22 cellular contexts compared by ENCODE assay signal in the genomic region with DNA sequence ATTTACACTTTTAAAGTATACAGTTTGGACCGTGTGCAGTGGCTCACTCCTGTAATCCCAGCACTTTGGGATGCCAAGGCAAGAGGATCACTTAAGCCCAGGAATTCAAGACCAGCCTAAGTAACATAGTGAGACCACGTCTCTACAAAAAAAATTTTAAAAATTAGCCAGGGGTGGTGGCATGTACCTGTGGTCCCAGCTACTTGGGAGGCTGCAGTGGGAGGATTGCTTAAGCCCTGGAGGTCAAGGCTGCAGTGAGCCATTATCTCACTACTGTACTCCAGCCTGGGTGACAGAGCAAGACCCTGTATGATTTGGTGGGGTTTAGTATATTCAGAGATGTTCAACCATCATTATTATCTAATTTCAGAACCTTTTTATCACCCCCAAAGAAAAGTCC. TPM values are rescaled to one million over a fixed set of nuclear protein-coding genes. Genes with fewer than 3 reads are reported as not detected.
DNase-seq lines count a peak whose midpoint lies in the region; ATAC-seq and TF ChIP-seq lines count a peak whose summit lies in the region.
"Had no signal": no experiment of that assay in that cellular context is flagged by ENCODE, and none has a peak within 500 bp of the region (broad histone marks: within the 10 kb centered on the region; RNA-seq: fewer than 3 reads in every experiment).

No MANE protein-coding gene starts in this region.

- H3K27me3 Mint-ChIP-seq in activated CD4-positive, alpha-beta T cell treated with anti-CD3 and anti-CD28 coated beads for 36 hours: no peaks in the 10 kb centered on the region
- H3K27me3 Mint-ChIP-seq in HFFc6 (ENCODE audit: insufficient read depth): peaks cover 2% of the 10 kb centered on the region; the same call in 1 of the 2 replicates
- no peaks in the 10 kb centered on the region for H3K27me3 Mint-ChIP-seq in activated T-helper 17 cell treated with anti-CD3 and anti-CD28 coated beads, Interleukin-2, amount 50 U/mL, for 72 hours
- H3K27me3 Mint-ChIP-seq in naive thymus-derived CD4-positive, alpha-beta T cell: peaks cover 0 to 4% (median 0%) of the 10 kb centered on the region in 5 donors
- H3K27me3 Mint-ChIP-seq: activated CD8-positive, alpha-beta T cell treated with anti-CD3 and anti-CD28 coated beads for 36 hours; central memory CD8-positive, alpha-beta T cell; stimulated activated naive B cell treated with anti-CD40 and anti-IgM and Interleukin-4, amounts not matched to agents 10 μg/mL and 1 μg/mL and 100 μg/mL, for 72 hours had no signal

- H3K4me1 Mint-ChIP-seq in activated CD4-positive, alpha-beta T cell treated with anti-CD3 and anti-CD28 coated beads for 36 hours: peaks cover 69% of the 10 kb centered on the region
- peaks cover 58% of the 10 kb centered on the region for H3K4me1 Mint-ChIP-seq in HFFc6 (ENCODE audit: low read depth)
- peaks cover 20% of the 10 kb centered on the region for H3K4me1 Mint-ChIP-seq in activated T-helper 17 cell treated with anti-CD3 and anti-CD28 coated beads, Interleukin-2, amount 50 U/mL, for 72 hours
- H3K4me1 Mint-ChIP-seq in naive thymus-derived CD4-positive, alpha-beta T cell: peaks cover 39 to 88% (median 73%) of the 10 kb centered on the region in 7 donors

- no peak for TF ChIP-seq CTCF in HFFc6 (IDR thresholded peaks at IDR 0.05)

- H3K36me3 ChIP-seq in naive thymus-derived CD4-positive, alpha-beta T cell (ENCODE audit: control insufficient read depth in 2 of 3, insufficient read depth in 3 of 3, low read length in 3 of 3): peaks cover 0 to 5% (median 3%) of the 10 kb centered on the region in 3 experiments

- peak overlapping the region; percentile 23 for H3K27ac ChIP-seq in naive thymus-derived CD4-positive, alpha-beta T cell (ENCODE audit: low read depth, low read length)
- H3K27ac ChIP-seq: skin epidermis had no signal

- POLR2A ChIA-PET in activated CD4-positive, alpha-beta T cell treated with anti-CD3 and anti-CD28 coated beads for 36 hours (lab: Charles Lee): no interaction called here
- POLR2A ChIA-PET in naive thymus-derived CD4-positive, alpha-beta T cell (lab: Charles Lee): interaction anchor here (1.0 kb wide), 1 partner anchor 14 kb away, joined by 3 read pairs; no protein-coding TSS in a partner anchor
- POLR2A ChIA-PET in HEK293T (lab: Yijun Ruan, JAX): interaction anchor here (1.0 kb wide), 1 partner anchor 11 kb away, joined by 3 read pairs; no protein-coding TSS in a partner anchor

- no peak for ATAC-seq in activated CD4-positive, alpha-beta T cell treated with anti-CD3 and anti-CD28 coated beads for 36 hours
- ATAC-seq in activated T-helper 17 cell treated with anti-CD3 and anti-CD28 coated beads, Interleukin-2, amount 50 U/mL, for 72 hours (replicated peaks): no peak
- ATAC-seq in naive thymus-derived CD4-positive, alpha-beta T cell: no peak
- ATAC-seq: activated CD8-positive, alpha-beta T cell treated with anti-CD3 and anti-CD28 coated beads for 36 hours; SK-N-SH treated with all-trans-retinoic acid at 6 μM for 48 hours; stimulated activated naive B cell treated with anti-CD40 and anti-IgM and Interleukin-4, amounts not matched to agents 10 μg/mL and 1 μg/mL and 100 μg/mL, for 72 hours had no signal

- CTCF ChIA-PET in activated CD4-positive, alpha-beta T cell treated with anti-CD3 and anti-CD28 coated beads for 36 hours (lab: Charles Lee): interaction anchor here (0.6 to 1.2 kb wide), 6 partner anchors 8 to 613 kb away, joined by 3 to 4 read pairs (median 3); no protein-coding TSS in a partner anchor
- CTCF ChIA-PET in naive thymus-derived CD4-positive, alpha-beta T cell (lab: Charles Lee): interaction anchor here (1.0 kb wide), 1 partner anchor 27 kb away, joined by 3 read pairs; no protein-coding TSS in a partner anchor
- CTCF ChIA-PET in HEK293T (lab: Yijun Ruan, JAX): interaction anchor here (0.6 kb wide), 1 partner anchor 15 kb away, joined by 4 read pairs; no protein-coding TSS in a partner anchor

- DNase-seq in activated CD4-positive, alpha-beta T cell treated with anti-CD3 and anti-CD28 coated beads for 36 hours: no peak
- no peak for DNase-seq in activated CD4-positive, alpha-beta T cell treated with anti-CD3 and anti-CD28 coated beads, Interleukin-2, amount 50 U/mL, for 1 hour
- DNase-seq in HFFc6 (no peak), HEK293T (ENCODE audit: extremely low spot score) (no peak), hippocampal formation (lab: John Stamatoyannopoulos, UW) (no peak), G401 (ENCODE audit: low spot score) (no peak)
- no peak for DNase-seq in naive thymus-derived CD4-positive, alpha-beta T cell
- DNase-seq: activated CD4-positive, CD25-positive, alpha-beta regulatory T cell; activated CD8-positive, alpha-beta T cell treated with anti-CD3 and anti-CD28 coated beads for 36 hours; activated naive CD4-positive, alpha-beta T cell treated with anti-CD3 and anti-CD28 coated beads, Interleukin-2, amount 10 ng/mL, durations not matched to agents 7 days and 5 days; activated T-cell treated with anti-CD3 and anti-CD28 coated beads, Interleukin-2, amount 50 U/mL, for 48 hours; Calu3; MM.1S; NCI-H146; NCI-H510A; NK-92 treated with Interleukin-12 subunit alpha and Interleukin-12 subunit beta, amount 100 ng/mL, for 24 hours; stimulated activated naive B cell treated with anti-CD40 and anti-IgM and Interleukin-4, amounts not matched to agents 10 μg/mL and 1 μg/mL and 100 μg/mL, for 72 hours; T-helper 9 cell had no signal

- no peaks in the 10 kb centered on the region for H3K9me3 Mint-ChIP-seq in activated CD4-positive, alpha-beta T cell treated with anti-CD3 and anti-CD28 coated beads for 36 hours (ENCODE audit: low read depth)
- no peaks in the 10 kb centered on the region for H3K9me3 Mint-ChIP-seq in HFFc6
- no peaks in the 10 kb centered on the region for H3K9me3 Mint-ChIP-seq in activated T-helper 17 cell treated with anti-CD3 and anti-CD28 coated beads, Interleukin-2, amount 50 U/mL, for 72 hours
- H3K9me3 Mint-ChIP-seq in naive thymus-derived CD4-positive, alpha-beta T cell: peaks cover 0 to 8% (median 0%) of the 10 kb centered on the region in 11 donors
- H3K9me3 Mint-ChIP-seq: activated CD8-positive, alpha-beta T cell treated with anti-CD3 and anti-CD28 coated beads for 36 hours; activated naive CD4-positive, alpha-beta T cell treated with anti-CD3 and anti-CD28 coated beads, Interleukin-2, amount 10 ng/mL, durations not matched to agents 7 days and 5 days; central memory CD8-positive, alpha-beta T cell; stimulated activated naive B cell treated with anti-CD40 and anti-IgM and Interleukin-4, amounts not matched to agents 10 μg/mL and 1 μg/mL and 100 μg/mL, for 72 hours had no signal

- peak overlapping the region; percentile 25 for H3K27ac Mint-ChIP-seq in activated CD4-positive, alpha-beta T cell treated with anti-CD3 and anti-CD28 coated beads for 36 hours
- H3K27ac Mint-ChIP-seq in HFFc6: peak overlapping the region; percentile 24; the same call in 1 of the 2 replicates
- no peak overlapping the region for H3K27ac Mint-ChIP-seq in activated T-helper 17 cell treated with anti-CD3 and anti-CD28 coated beads, Interleukin-2, amount 50 U/mL, for 72 hours
- H3K27ac Mint-ChIP-seq in naive thymus-derived CD4-positive, alpha-beta T cell: no peak overlapping the region

- intact Hi-C loops in activated CD4-positive, alpha-beta T cell treated with anti-CD3 and anti-CD28 coated beads for 36 hours (cut with DNase I, micrococcal nuclease): no loop called here
- intact Hi-C loops in naive thymus-derived CD4-positive, alpha-beta T cell (cut with micrococcal nuclease): no loop called here

- peaks cover 78% of the 10 kb centered on the region for H3K36me3 Mint-ChIP-seq in activated CD4-positive, alpha-beta T cell treated with anti-CD3 and anti-CD28 coated beads for 36 hours (ENCODE audit: low read depth)
- H3K36me3 Mint-ChIP-seq in HFFc6 (ENCODE audit: low read depth): peaks cover 40% of the 10 kb centered on the region
- peaks cover 98% of the 10 kb centered on the region for H3K36me3 Mint-ChIP-seq in activated T-helper 17 cell treated with anti-CD3 and anti-CD28 coated beads, Interleukin-2, amount 50 U/mL, for 72 hours (ENCODE audit: low read depth)
- peaks cover 0 to 13% (median 8%) of the 10 kb centered on the region in 5 donors for H3K36me3 Mint-ChIP-seq in naive thymus-derived CD4-positive, alpha-beta T cell

- no peaks in the 10 kb centered on the region for H3K9me3 ChIP-seq in naive thymus-derived CD4-positive, alpha-beta T cell (ENCODE audit: control insufficient read depth in 2 of 3, low read length in 3 of 3)

- H3K27me3 ChIP-seq in naive thymus-derived CD4-positive, alpha-beta T cell (ENCODE audit: control insufficient read depth in 2 of 2, insufficient read depth in 2 of 2, low read length in 2 of 2): no peaks in the 10 kb centered on the region

- no peak overlapping the region for H3K4me3 ChIP-seq in naive thymus-derived CD4-positive, alpha-beta T cell (ENCODE audit: low read length)
- H3K4me3 ChIP-seq: skin epidermis had no signal

- in situ Hi-C loops in G401 (cut with HindIII; ENCODE audit: low sequenced_read_pairs): no loop called here

- H3K4me3 Mint-ChIP-seq in activated CD4-positive, alpha-beta T cell treated with anti-CD3 and anti-CD28 coated beads for 36 hours: no peak overlapping the region
- no peak overlapping the region for H3K4me3 Mint-ChIP-seq in HFFc6
- H3K4me3 Mint-ChIP-seq in activated T-helper 17 cell treated with anti-CD3 and anti-CD28 coated beads, Interleukin-2, amount 50 U/mL, for 72 hours: peak overlapping the region; percentile 100
- H3K4me3 Mint-ChIP-seq in naive thymus-derived CD4-positive, alpha-beta T cell: peak overlapping the region in 4 of 10 donors; percentile 10 to 62 (median 29)
- H3K4me3 Mint-ChIP-seq: activated naive CD4-positive, alpha-beta T cell treated with anti-CD3 and anti-CD28 coated beads, Interleukin-2, amount 10 ng/mL, durations not matched to agents 7 days and 5 days had no signal

- H3K4me1 ChIP-seq in naive thymus-derived CD4-positive, alpha-beta T cell (ENCODE audit: control insufficient read depth in 2 of 2, insufficient read depth in 2 of 2, low read length in 2 of 2): peaks cover 36 to 41% of the 10 kb centered on the region in 2 donors

RNA-seq across cellular contexts. Expression of a gene that starts 4.7 kb away (rescaled TPM):
- total RNA-seq in activated CD4-positive, alpha-beta T cell treated with anti-CD3 and anti-CD28 coated beads for 36 hours: 100 to 1,000 TPM; 698 to 781 TPM
- total RNA-seq in HFFc6 (2021; fragmentation: NEBNext Ultra II Directional; extraction: Animal tissue kit (Norgen Biotek cat#: 25700)): 100 to 1,000 TPM; 376 to 437 (median 392) TPM
- 100 to 1,000 TPM; 536 to 964 TPM for total RNA-seq in activated T-helper 17 cell treated with anti-CD3 and anti-CD28 coated beads, Interleukin-2, amount 50 U/mL, for 72 hours
- 100 to 1,000 TPM; 380 to 919 (median 833) TPM for total RNA-seq in naive thymus-derived CD4-positive, alpha-beta T cell
- 100 to 1,000 TPM; 134 to 145 TPM for polyA plus RNA-seq in naive thymus-derived CD4-positive, alpha-beta T cell
- total RNA-seq in G401 (2014; rRNA removed; shearing (Covaris generic)): 1,115 and 1,229 TPM in 2 replicates

RNA-seq across cellular contexts. Expression of a gene that starts 38.9 kb away (rescaled TPM):
- total RNA-seq in activated CD4-positive, alpha-beta T cell treated with anti-CD3 and anti-CD28 coated beads for 36 hours: 1 to 10 TPM in 1 of 2 experiments, under 1 TPM in 1; 0.77 to 2.4 TPM
- 10 to 100 TPM; 44.3 to 69.2 (median 58.9) TPM for total RNA-seq in HFFc6 (2021; fragmentation: NEBNext Ultra II Directional; extraction: Animal tissue kit (Norgen Biotek cat#: 25700))
- 1 to 10 TPM in 1 of 2 donors, under 1 TPM in 1; 0.69 to 4.6 TPM for total RNA-seq in activated T-helper 17 cell treated with anti-CD3 and anti-CD28 coated beads, Interleukin-2, amount 50 U/mL, for 72 hours
- 1 to 10 TPM in 4 of 5 experiments, under 1 TPM in 1; 0.73 to 4.4 (median 2.5) TPM for total RNA-seq in naive thymus-derived CD4-positive, alpha-beta T cell
- polyA plus RNA-seq in naive thymus-derived CD4-positive, alpha-beta T cell: under 1 TPM; 0.26 to 0.30 TPM
- 13.7 and 21.0 TPM in 2 replicates for total RNA-seq in G401 (2014; rRNA removed; shearing (Covaris generic))

Comparison
In these comparisons a context has a peak if more than half of its experiments do, and no peak if none do; other contexts are left out.
1. H3K27ac Mint-ChIP-seq: peak in activated CD4-positive, alpha-beta T cell treated with anti-CD3 and anti-CD28 coated beads for 36 hours (single experiment) and HFFc6 (single experiment); none in activated T-helper 17 cell treated with anti-CD3 and anti-CD28 coated beads, Interleukin-2, amount 50 U/mL, for 72 hours (single experiment) and naive thymus-derived CD4-positive, alpha-beta T cell (0 of 9).